3 cellular contexts compared by ENCODE assay signal in the genomic region with DNA sequence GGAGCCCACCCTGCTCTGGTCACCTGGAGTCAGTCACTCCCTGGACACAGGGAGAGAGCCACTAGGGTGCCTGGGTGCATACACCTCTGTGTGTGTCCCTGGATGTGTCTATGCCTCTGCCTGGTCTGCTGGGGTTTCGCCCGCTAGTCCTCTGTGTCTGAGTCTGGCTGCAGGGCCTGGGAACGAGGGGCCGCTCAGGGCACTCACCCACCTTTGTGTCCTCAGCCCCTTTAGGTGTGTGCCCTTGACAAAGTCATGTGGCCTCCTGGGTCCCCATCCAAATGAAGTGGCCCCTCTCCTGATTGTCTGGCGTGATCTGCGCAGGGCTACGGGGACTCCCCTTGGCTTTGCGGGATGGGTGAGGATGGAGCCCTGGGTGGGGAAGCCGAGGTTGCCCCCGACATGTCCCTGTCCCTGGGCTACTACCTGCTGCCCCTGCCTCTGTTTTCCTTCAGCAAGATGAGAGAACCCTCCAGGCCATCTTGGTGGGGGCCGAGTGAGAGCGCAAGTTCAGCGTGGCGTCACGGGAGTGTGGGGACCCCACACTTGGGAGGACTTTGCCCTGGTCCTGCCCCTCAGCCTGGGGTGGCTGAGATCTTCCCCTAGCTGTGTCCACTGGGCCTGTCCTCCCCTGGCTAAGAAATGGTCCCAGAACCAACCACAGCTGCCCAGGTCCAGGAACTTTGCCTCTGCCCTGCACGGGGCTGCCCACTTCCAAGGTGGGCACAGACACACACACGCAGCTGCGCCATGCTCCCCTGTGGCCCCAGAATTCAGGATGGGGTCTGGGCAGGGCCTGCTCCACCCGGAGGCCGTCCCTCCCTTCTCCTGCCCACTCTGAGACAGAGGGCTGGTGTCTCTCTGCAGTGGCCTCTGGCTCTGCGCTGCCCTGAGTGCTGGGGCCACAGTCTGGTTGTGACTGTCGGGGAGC.
TF ChIP-seq lines count a peak whose summit lies in the region.

No MANE protein-coding gene starts in this region.

TF ChIP-seq in SK-N-SH, 30 proteins besides CTCF, POLR2A, EP300 and RAD21 (continues in another document):
- TF ChIP-seq TCF12 (IDR thresholded peaks at IDR 0.05) (no peak), EZH2phosphoT487 (IDR thresholded peaks at IDR 0.05; ENCODE audit: borderline replicate concordance, low read depth) (no peak), JUND (IDR thresholded peaks at IDR 0.05) (no peak), RCOR1 (IDR thresholded peaks at IDR 0.05; ENCODE audit: low read length) (no peak), YY1 (IDR thresholded peaks at IDR 0.05; ENCODE audit: low read depth) (no peak), FOXM1 (IDR thresholded peaks at IDR 0.05; ENCODE audit: low read depth) (no peak), ELF1 (IDR thresholded peaks at IDR 0.05) (no peak), TAF1 (IDR thresholded peaks at IDR 0.05; ENCODE audit: borderline replicate concordance, low read depth, low read length) (no peak), RXRA (IDR thresholded peaks at IDR 0.05; ENCODE audit: borderline replicate concordance, low read depth) (no peak), TEAD4 (IDR thresholded peaks at IDR 0.05; ENCODE audit: borderline replicate concordance, insufficient read depth) (no peak)
- TF ChIP-seq, protein P1, sequence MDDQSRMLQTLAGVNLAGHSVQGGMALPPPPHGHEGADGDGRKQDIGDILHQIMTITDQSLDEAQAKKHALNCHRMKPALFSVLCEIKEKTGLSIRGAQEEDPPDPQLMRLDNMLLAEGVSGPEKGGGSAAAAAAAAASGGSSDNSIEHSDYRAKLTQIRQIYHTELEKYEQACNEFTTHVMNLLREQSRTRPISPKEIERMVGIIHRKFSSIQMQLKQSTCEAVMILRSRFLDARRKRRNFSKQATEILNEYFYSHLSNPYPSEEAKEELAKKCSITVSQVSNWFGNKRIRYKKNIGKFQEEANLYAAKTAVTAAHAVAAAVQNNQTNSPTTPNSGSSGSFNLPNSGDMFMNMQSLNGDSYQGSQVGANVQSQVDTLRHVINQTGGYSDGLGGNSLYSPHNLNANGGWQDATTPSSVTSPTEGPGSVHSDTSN (IDR thresholded peaks at IDR 0.05): no peak
- TF ChIP-seq, protein P2, sequence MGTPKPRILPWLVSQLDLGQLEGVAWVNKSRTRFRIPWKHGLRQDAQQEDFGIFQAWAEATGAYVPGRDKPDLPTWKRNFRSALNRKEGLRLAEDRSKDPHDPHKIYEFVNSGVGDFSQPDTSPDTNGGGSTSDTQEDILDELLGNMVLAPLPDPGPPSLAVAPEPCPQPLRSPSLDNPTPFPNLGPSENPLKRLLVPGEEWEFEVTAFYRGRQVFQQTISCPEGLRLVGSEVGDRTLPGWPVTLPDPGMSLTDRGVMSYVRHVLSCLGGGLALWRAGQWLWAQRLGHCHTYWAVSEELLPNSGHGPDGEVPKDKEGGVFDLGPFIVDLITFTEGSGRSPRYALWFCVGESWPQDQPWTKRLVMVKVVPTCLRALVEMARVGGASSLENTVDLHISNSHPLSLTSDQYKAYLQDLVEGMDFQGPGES (IDR thresholded peaks at IDR 0.05; ENCODE audit: low read depth, low read length): no peak
- TF ChIP-seq, protein P3, sequence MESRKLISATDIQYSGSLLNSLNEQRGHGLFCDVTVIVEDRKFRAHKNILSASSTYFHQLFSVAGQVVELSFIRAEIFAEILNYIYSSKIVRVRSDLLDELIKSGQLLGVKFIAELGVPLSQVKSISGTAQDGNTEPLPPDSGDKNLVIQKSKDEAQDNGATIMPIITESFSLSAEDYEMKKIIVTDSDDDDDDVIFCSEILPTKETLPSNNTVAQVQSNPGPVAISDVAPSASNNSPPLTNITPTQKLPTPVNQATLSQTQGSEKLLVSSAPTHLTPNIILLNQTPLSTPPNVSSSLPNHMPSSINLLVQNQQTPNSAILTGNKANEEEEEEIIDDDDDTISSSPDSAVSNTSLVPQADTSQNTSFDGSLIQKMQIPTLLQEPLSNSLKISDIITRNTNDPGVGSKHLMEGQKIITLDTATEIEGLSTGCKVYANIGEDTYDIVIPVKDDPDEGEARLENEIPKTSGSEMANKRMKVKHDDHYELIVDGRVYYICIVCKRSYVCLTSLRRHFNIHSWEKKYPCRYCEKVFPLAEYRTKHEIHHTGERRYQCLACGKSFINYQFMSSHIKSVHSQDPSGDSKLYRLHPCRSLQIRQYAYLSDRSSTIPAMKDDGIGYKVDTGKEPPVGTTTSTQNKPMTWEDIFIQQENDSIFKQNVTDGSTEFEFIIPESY (IDR thresholded peaks at IDR 0.05; ENCODE audit: borderline replicate concordance, low read depth): no peak
- TF ChIP-seq, protein P4, sequence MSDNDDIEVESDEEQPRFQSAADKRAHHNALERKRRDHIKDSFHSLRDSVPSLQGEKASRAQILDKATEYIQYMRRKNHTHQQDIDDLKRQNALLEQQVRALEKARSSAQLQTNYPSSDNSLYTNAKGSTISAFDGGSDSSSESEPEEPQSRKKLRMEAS (IDR thresholded peaks at IDR 0.05; ENCODE audit: low read depth): no peak

TF ChIP-seq in SK-N-SH treated with all-trans-retinoic acid at 6 μM for 48 hours, 23 proteins besides CTCF, POLR2A, EP300 and RAD21:
- TF ChIP-seq ZNF70 (CRISPR knock-in tag; IDR thresholded peaks at IDR 0.05): no peak
- TF ChIP-seq, protein P5, sequence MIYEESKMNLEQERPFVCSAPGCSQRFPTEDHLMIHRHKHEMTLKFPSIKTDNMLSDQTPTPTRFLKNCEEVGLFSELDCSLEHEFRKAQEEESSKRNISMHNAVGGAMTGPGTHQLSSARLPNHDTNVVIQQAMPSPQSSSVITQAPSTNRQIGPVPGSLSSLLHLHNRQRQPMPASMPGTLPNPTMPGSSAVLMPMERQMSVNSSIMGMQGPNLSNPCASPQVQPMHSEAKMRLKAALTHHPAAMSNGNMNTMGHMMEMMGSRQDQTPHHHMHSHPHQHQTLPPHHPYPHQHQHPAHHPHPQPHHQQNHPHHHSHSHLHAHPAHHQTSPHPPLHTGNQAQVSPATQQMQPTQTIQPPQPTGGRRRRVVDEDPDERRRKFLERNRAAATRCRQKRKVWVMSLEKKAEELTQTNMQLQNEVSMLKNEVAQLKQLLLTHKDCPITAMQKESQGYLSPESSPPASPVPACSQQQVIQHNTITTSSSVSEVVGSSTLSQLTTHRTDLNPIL (CRISPR knock-in tag; IDR thresholded peaks at IDR 0.05; ENCODE audit: low read depth): no peak
- TF ChIP-seq SNAI2 (CRISPR knock-in tag; IDR thresholded peaks at IDR 0.05): no peak
- TF ChIP-seq, protein P6, sequence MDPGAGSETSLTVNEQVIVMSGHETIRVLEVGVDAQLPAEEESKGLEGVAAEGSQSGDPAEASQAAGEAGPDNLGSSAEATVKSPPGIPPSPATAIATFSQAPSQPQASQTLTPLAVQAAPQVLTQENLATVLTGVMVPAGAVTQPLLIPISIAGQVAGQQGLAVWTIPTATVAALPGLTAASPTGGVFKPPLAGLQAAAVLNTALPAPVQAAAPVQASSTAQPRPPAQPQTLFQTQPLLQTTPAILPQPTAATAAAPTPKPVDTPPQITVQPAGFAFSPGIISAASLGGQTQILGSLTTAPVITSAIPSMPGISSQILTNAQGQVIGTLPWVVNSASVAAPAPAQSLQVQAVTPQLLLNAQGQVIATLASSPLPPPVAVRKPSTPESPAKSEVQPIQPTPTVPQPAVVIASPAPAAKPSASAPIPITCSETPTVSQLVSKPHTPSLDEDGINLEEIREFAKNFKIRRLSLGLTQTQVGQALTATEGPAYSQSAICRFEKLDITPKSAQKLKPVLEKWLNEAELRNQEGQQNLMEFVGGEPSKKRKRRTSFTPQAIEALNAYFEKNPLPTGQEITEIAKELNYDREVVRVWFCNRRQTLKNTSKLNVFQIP (CRISPR knock-in tag; IDR thresholded peaks at IDR 0.05; ENCODE audit: borderline replicate concordance, low read depth): no peak
- no peak for TF ChIP-seq CSDC2 (CRISPR knock-in tag; IDR thresholded peaks at IDR 0.05)

TF ChIP-seq in WTC11, 78 proteins besides CTCF, POLR2A, EP300 and RAD21:
- TF ChIP-seq ZNF219 (CRISPR knock-in tag; IDR thresholded peaks at IDR 0.05; ENCODE audit: borderline replicate concordance) (no peak), ZNF263 (CRISPR knock-in tag; IDR thresholded peaks at IDR 0.05; ENCODE audit: low read depth) (no peak), TEAD4 (CRISPR knock-in tag; IDR thresholded peaks at IDR 0.05) (no peak), TCF7 (CRISPR knock-in tag; IDR thresholded peaks at IDR 0.05; ENCODE audit: low read depth) (no peak), ESRRA (CRISPR knock-in tag; IDR thresholded peaks at IDR 0.05; ENCODE audit: borderline replicate concordance) (no peak), ZNF416 (CRISPR knock-in tag; IDR thresholded peaks at IDR 0.05) (no peak), ELF4 (CRISPR knock-in tag; IDR thresholded peaks at IDR 0.05; ENCODE audit: low read depth) (no peak)
- TF ChIP-seq, protein P7, sequence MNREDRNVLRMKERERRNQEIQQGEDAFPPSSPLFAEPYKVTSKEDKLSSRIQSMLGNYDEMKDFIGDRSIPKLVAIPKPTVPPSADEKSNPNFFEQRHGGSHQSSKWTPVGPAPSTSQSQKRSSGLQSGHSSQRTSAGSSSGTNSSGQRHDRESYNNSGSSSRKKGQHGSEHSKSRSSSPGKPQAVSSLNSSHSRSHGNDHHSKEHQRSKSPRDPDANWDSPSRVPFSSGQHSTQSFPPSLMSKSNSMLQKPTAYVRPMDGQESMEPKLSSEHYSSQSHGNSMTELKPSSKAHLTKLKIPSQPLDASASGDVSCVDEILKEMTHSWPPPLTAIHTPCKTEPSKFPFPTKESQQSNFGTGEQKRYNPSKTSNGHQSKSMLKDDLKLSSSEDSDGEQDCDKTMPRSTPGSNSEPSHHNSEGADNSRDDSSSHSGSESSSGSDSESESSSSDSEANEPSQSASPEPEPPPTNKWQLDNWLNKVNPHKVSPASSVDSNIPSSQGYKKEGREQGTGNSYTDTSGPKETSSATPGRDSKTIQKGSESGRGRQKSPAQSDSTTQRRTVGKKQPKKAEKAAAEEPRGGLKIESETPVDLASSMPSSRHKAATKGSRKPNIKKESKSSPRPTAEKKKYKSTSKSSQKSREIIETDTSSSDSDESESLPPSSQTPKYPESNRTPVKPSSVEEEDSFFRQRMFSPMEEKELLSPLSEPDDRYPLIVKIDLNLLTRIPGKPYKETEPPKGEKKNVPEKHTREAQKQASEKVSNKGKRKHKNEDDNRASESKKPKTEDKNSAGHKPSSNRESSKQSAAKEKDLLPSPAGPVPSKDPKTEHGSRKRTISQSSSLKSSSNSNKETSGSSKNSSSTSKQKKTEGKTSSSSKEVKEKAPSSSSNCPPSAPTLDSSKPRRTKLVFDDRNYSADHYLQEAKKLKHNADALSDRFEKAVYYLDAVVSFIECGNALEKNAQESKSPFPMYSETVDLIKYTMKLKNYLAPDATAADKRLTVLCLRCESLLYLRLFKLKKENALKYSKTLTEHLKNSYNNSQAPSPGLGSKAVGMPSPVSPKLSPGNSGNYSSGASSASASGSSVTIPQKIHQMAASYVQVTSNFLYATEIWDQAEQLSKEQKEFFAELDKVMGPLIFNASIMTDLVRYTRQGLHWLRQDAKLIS (CRISPR knock-in tag; IDR thresholded peaks at IDR 0.05; ENCODE audit: borderline replicate concordance): no peak
- TF ChIP-seq, protein P8, sequence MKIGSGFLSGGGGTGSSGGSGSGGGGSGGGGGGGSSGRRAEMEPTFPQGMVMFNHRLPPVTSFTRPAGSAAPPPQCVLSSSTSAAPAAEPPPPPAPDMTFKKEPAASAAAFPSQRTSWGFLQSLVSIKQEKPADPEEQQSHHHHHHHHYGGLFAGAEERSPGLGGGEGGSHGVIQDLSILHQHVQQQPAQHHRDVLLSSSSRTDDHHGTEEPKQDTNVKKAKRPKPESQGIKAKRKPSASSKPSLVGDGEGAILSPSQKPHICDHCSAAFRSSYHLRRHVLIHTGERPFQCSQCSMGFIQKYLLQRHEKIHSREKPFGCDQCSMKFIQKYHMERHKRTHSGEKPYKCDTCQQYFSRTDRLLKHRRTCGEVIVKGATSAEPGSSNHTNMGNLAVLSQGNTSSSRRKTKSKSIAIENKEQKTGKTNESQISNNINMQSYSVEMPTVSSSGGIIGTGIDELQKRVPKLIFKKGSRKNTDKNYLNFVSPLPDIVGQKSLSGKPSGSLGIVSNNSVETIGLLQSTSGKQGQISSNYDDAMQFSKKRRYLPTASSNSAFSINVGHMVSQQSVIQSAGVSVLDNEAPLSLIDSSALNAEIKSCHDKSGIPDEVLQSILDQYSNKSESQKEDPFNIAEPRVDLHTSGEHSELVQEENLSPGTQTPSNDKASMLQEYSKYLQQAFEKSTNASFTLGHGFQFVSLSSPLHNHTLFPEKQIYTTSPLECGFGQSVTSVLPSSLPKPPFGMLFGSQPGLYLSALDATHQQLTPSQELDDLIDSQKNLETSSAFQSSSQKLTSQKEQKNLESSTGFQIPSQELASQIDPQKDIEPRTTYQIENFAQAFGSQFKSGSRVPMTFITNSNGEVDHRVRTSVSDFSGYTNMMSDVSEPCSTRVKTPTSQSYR (CRISPR knock-in tag; IDR thresholded peaks at IDR 0.05): no peak
